2 cellular contexts compared by ENCODE assay signal in genomic region chrX:31590581-31591113, GRCh38.
TF ChIP-seq lines count a peak whose summit lies in the region.

No MANE protein-coding gene starts in this region.

TF ChIP-seq in SK-N-SH, 30 proteins besides CTCF, POLR2A, EP300 and RAD21 (continued from another document):
- TF ChIP-seq REST (IDR thresholded peaks at IDR 0.05; ENCODE audit: low read depth, low read length): no peak

TF ChIP-seq in WTC11, 78 proteins besides CTCF, POLR2A, EP300 and RAD21 (continued from another document):
- TF ChIP-seq, protein P1, sequence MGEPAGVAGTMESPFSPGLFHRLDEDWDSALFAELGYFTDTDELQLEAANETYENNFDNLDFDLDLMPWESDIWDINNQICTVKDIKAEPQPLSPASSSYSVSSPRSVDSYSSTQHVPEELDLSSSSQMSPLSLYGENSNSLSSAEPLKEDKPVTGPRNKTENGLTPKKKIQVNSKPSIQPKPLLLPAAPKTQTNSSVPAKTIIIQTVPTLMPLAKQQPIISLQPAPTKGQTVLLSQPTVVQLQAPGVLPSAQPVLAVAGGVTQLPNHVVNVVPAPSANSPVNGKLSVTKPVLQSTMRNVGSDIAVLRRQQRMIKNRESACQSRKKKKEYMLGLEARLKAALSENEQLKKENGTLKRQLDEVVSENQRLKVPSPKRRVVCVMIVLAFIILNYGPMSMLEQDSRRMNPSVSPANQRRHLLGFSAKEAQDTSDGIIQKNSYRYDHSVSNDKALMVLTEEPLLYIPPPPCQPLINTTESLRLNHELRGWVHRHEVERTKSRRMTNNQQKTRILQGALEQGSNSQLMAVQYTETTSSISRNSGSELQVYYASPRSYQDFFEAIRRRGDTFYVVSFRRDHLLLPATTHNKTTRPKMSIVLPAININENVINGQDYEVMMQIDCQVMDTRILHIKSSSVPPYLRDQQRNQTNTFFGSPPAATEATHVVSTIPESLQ (CRISPR knock-in tag; IDR thresholded peaks at IDR 0.05): no peak
- TF ChIP-seq SP1 (CRISPR knock-in tag; conservative IDR thresholded peaks at IDR 0.05) (no peak), SOX15 (CRISPR knock-in tag; IDR thresholded peaks at IDR 0.05) (no peak), STAT6 (CRISPR knock-in tag; conservative IDR thresholded peaks at IDR 0.05; ENCODE audit: low read depth) (no peak)
